ENCODE assay signal across 17 cellular contexts in the genomic region with DNA sequence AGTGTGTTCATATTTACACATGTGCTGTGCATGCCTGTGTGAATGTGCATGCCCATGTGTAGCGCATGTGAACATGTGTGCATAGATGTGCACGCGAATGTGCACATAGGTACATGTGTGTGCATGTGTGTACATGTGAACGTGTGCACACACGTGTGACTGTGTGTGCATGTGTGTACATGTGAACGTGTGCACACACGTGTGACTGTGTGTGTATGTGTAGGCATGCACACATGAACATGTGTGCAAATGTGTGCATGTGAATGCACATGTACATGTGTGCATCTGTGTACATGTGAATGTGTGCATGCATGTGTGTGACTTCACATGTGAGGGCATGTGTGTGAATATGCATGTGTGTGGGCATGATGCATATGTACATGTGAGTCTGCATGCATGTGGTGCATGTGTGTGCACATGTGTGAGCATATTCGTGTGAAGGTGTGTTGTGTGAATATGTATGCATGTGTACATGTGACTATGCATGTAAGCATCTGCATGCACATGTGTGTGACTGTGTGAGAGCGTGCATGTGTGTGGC.
"Had no signal": no experiment of that assay in that cellular context is flagged by ENCODE, and none has a peak within 500 bp of the region (broad histone marks: within the 10 kb centered on the region; RNA-seq: fewer than 3 reads in every experiment).

No MANE protein-coding gene starts in this region.

- H3K27ac Mint-ChIP-seq: activated CD4-positive, alpha-beta T cell treated with anti-CD3 and anti-CD28 coated beads, Interleukin-2, amount 10 ng/mL, durations not matched to agents 7 days and 5 days; activated CD8-positive, alpha-beta T cell treated with anti-CD3 and anti-CD28 coated beads for 36 hours; activated naive CD4-positive, alpha-beta T cell treated with anti-CD3 and anti-CD28 coated beads, Interleukin-2, amount 10 ng/mL, durations not matched to agents 7 days and 5 days; memory B cell had no signal

- H3K4me3 Mint-ChIP-seq: activated CD4-positive, alpha-beta T cell treated with anti-CD3 and anti-CD28 coated beads, Interleukin-2, amount 10 ng/mL, durations not matched to agents 7 days and 5 days; activated CD8-positive, alpha-beta T cell treated with anti-CD3 and anti-CD28 coated beads for 36 hours; activated naive CD4-positive, alpha-beta T cell treated with anti-CD3 and anti-CD28 coated beads, Interleukin-2, amount 10 ng/mL, durations not matched to agents 7 days and 5 days; activated T-cell treated with anti-CD3 and anti-CD28 coated beads, Interleukin-2, amount 50 U/mL, for 4 hours; memory B cell had no signal

- H3K9me3 Mint-ChIP-seq: activated CD8-positive, alpha-beta T cell treated with anti-CD3 and anti-CD28 coated beads for 36 hours; activated T-cell treated with anti-CD3 and anti-CD28 coated beads, Interleukin-2, amount 50 U/mL, for 4 hours; memory B cell had no signal

- H3K27me3 ChIP-seq: cardiac muscle cell, heart right ventricle, spleen, thyroid gland had no signal

- H3K27me3 Mint-ChIP-seq: activated CD4-positive, alpha-beta T cell treated with anti-CD3 and anti-CD28 coated beads, Interleukin-2, amount 10 ng/mL, durations not matched to agents 7 days and 5 days; activated CD8-positive, alpha-beta T cell treated with anti-CD3 and anti-CD28 coated beads for 36 hours had no signal

- H3K4me3 ChIP-seq: cardiac muscle cell, heart right ventricle, mucosa of descending colon, spleen, thyroid gland had no signal

- H3K4me1 Mint-ChIP-seq: activated CD4-positive, alpha-beta T cell treated with anti-CD3 and anti-CD28 coated beads, Interleukin-2, amount 10 ng/mL, durations not matched to agents 7 days and 5 days; activated naive CD4-positive, alpha-beta T cell treated with anti-CD3 and anti-CD28 coated beads, Interleukin-2, amount 10 ng/mL, durations not matched to agents 7 days and 5 days; memory B cell had no signal

- DNase-seq: activated CD4-positive, alpha-beta T cell treated with anti-CD3 and anti-CD28 coated beads, Interleukin-2, amount 10 ng/mL, durations not matched to agents 7 days and 5 days; activated CD8-positive, alpha-beta T cell treated with anti-CD3 and anti-CD28 coated beads for 36 hours; activated naive CD4-positive, alpha-beta T cell treated with anti-CD3 and anti-CD28 coated beads, Interleukin-2, amount 10 ng/mL, durations not matched to agents 7 days and 5 days; activated T-cell treated with anti-CD3 and anti-CD28 coated beads, Interleukin-2, amount 50 U/mL, for 4 hours; amygdala; heart right ventricle; islet precursor cell; left cardiac atrium; mucosa of descending colon; spleen; stimulated activated CD4-positive, alpha-beta T cell treated with anti-CD3 and anti-CD28 coated beads, Interleukin-4, amount 100 ng/mL, for 24 hours; stimulated activated naive CD4-positive, alpha-beta T cell treated with Interleukin-2 at 50 U/mL for 16 hours; T-helper 2 cell; thyroid gland had no signal

- FAIRE-seq: endometrium had no signal

- H3K36me3 Mint-ChIP-seq: activated naive CD4-positive, alpha-beta T cell treated with anti-CD3 and anti-CD28 coated beads, Interleukin-2, amount 10 ng/mL, durations not matched to agents 7 days and 5 days; memory B cell had no signal

- ATAC-seq: activated CD8-positive, alpha-beta T cell treated with anti-CD3 and anti-CD28 coated beads for 36 hours; activated T-cell treated with anti-CD3 and anti-CD28 coated beads, Interleukin-2, amount 50 U/mL, for 4 hours; heart right ventricle; left cardiac atrium; mucosa of descending colon had no signal

- H3K36me3 ChIP-seq: cardiac muscle cell, heart right ventricle, spleen, thyroid gland had no signal

- H3K27ac ChIP-seq: cardiac muscle cell, heart right ventricle, spleen, thyroid gland had no signal

- H3K9me3 ChIP-seq: mucosa of descending colon, thyroid gland had no signal

- H3K4me1 ChIP-seq: heart right ventricle, spleen, thyroid gland had no signal
